22 cellular contexts compared by ENCODE assay signal in the genomic region with DNA sequence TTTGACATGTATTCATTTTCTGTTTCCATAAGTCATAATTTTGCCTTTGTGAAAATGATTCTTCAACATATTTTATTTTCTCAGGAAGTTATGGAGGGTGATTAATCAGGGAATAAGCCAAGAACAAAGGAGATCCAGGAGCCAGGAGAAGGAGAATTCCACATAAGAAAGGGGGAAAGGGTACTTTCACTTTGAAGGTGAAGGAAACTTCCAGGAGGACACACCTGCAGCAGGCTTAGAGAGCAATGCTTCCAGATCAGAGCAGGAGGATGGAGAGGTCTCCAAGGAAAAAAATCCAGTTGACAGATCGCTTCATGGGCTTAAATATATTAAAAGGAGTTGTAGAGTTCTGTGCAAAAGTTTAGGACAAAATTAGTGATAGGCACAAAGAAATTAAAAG.
A peak's percentile ranks its signal among the peaks of the same experiment; 100 is the strongest.
DNase-seq lines count a peak whose midpoint lies in the region; ATAC-seq, FAIRE-seq and TF ChIP-seq lines count a peak whose summit lies in the region.
"Had no signal": no experiment of that assay in that cellular context is flagged by ENCODE, and none has a peak within 500 bp of the region (broad histone marks: within the 10 kb centered on the region; RNA-seq: fewer than 3 reads in every experiment).

No MANE protein-coding gene starts in this region.

- RAD21 ChIA-PET in HCT116 (lab: Charles Lee; ENCODE audit: low non-redundant PET in 1 of 2, low total read pairs in 2 of 2, uncharacterized antibody in 2 of 2, unreplicated experiment in 2 of 2) = no interaction called here

- no peaks in the 10 kb centered on the region for H3K27me3 ChIP-seq in HCT116 (ENCODE audit: insufficient read depth, low read length)
- H3K27me3 ChIP-seq in IMR-90 (ENCODE audit: control insufficient read depth, insufficient read depth, low read length) = no peaks in the 10 kb centered on the region; the same call in 1 of the 2 replicates
- H3K27me3 ChIP-seq in astrocyte (ENCODE audit: insufficient read depth, low read length) = no peaks in the 10 kb centered on the region
- H3K27me3 ChIP-seq: SJSA1 had no signal

- H3K4me3 ChIP-seq in HCT116 (replicated peaks in 1 of 2; ENCODE audit: low read depth in 1 of 2, low read length in 2 of 2) (no peak overlapping the region), IMR-90 (ENCODE audit: insufficient read depth, low read depth, low read length) (no peak overlapping the region), astrocyte (ENCODE audit: insufficient read depth, low read depth, low read length) (no peak overlapping the region)
- H3K4me3 ChIP-seq: GM23248, HAP-1, SJSA1 had no signal

- H3K27me3 Mint-ChIP-seq in astrocyte (ENCODE audit: low read depth, unreplicated experiment) = no peaks in the 10 kb centered on the region
- no peaks in the 10 kb centered on the region for H3K27me3 Mint-ChIP-seq in memory B cell
- H3K27me3 Mint-ChIP-seq: CD4-positive, alpha-beta memory T cell had no signal

- H3K4me3 Mint-ChIP-seq in astrocyte (ENCODE audit: unreplicated experiment) = no peak overlapping the region
- peak overlapping the region; percentile 24 for H3K4me3 Mint-ChIP-seq in memory B cell
- H3K4me3 Mint-ChIP-seq: CD4-positive, alpha-beta memory T cell had no signal

- H3K36me3 ChIP-seq in HCT116 (ENCODE audit: control insufficient read depth in 1 of 2, insufficient read depth in 2 of 2, low read length in 2 of 2) (no peaks in the 10 kb centered on the region), IMR-90 (ENCODE audit: control insufficient read depth, insufficient read depth, low read length) (no peaks in the 10 kb centered on the region), astrocyte (ENCODE audit: insufficient read depth, low read length) (no peaks in the 10 kb centered on the region)
- H3K36me3 ChIP-seq: HAP-1, SJSA1 had no signal

- peak overlapping the region; percentile 30; the same call in 1 of the 2 replicates for H3K56ac ChIP-seq in IMR-90 (ENCODE audit: extremely low read depth, insufficient read depth, low read length)

- POLR2A ChIA-PET in HCT116 (lab: Charles Lee) = no interaction called here
- POLR2A ChIA-PET in IMR-90 (lab: Charles Lee; ENCODE audit: unreplicated experiment) = no interaction called here

- no peaks in the 10 kb centered on the region for H3K9me2 ChIP-seq in HCT116 (ENCODE audit: insufficient read depth)

- no peak for DNase-seq in HCT116 (ENCODE audit: low read depth, low spot score)
- no peak for DNase-seq in IMR-90
- DNase-seq in astrocyte (ENCODE audit: low read depth) = no peak
- DNase-seq in memory B cell (ENCODE audit: low spot score in 2 of 2) = no peak
- DNase-seq in D721Med (ENCODE audit: insufficient read length, low spot score) = no peak
- no peak for DNase-seq in GM13977 (ENCODE audit: low spot score)
- no peak for DNase-seq in middle frontal gyrus (ENCODE audit: extremely low spot score, low spot score)
- DNase-seq: C1 segment of cervical spinal cord; CD4-positive, alpha-beta memory T cell; COR-L47; GM23248; Karpas-422; NCI-H1092 treated with DMSO at 0.1 percent for 48 hours; NCI-H1436; NCI-H187; NCI-H2171 treated with DMSO at 0.1 percent for 48 hours; NCI-H345; NCI-H524; NCI-H748 treated with DMSO at 0.1 percent for 48 hours had no signal

- no peak overlapping the region for H3K9ac ChIP-seq in HCT116 (ENCODE audit: low read length)
- H3K9ac ChIP-seq in IMR-90 (ENCODE audit: low read depth, low read length) = no peak overlapping the region
- H3K9ac ChIP-seq in astrocyte (ENCODE audit: low read length) = no peak overlapping the region
- H3K9ac ChIP-seq: GM23248 had no signal

- no peak overlapping the region for H2BK15ac ChIP-seq in IMR-90 (ENCODE audit: low read depth, low read length)

- H4K8ac ChIP-seq in IMR-90 (ENCODE audit: low read depth in 2 of 2, low read length in 2 of 2) = no peak overlapping the region

- no peak overlapping the region for H2BK20ac ChIP-seq in IMR-90 (ENCODE audit: low read depth, low read length)

- no peak overlapping the region; the same call in 1 of the 2 replicates for H3K18ac ChIP-seq in IMR-90 (ENCODE audit: low read depth, low read length)

- H3K27ac ChIP-seq in HCT116 (ENCODE audit: low read depth, low read length) = no peak overlapping the region
- H3K27ac ChIP-seq in IMR-90 (ENCODE audit: insufficient read depth, low read length) = no peak overlapping the region
- H3K27ac ChIP-seq in astrocyte (ENCODE audit: low read depth, low read length) = no peak overlapping the region
- H3K27ac ChIP-seq: GM23248, SJSA1 had no signal

- H3K4me2 ChIP-seq in HCT116 (ENCODE audit: low read length) (0 out of 2 replicates have a peak overlapping the region, but pooled peaks have one; percentile 4), IMR-90 (ENCODE audit: low read depth, low read length) (no peak overlapping the region), astrocyte (ENCODE audit: low read length) (no peak overlapping the region)

- ATAC-seq in HCT116 = no peak
- ATAC-seq in IMR-90 (ENCODE audit: low read depth) = no peak
- ATAC-seq in memory B cell (ENCODE audit: low read depth) = no peak
- ATAC-seq: Right ventricle myocardium inferior had no signal

- no peaks in the 10 kb centered on the region for H3K9me1 ChIP-seq in IMR-90 (ENCODE audit: insufficient read depth, low read length)

- no peaks in the 10 kb centered on the region for H3K36me3 Mint-ChIP-seq in astrocyte (ENCODE audit: low read depth, unreplicated experiment)
- H3K36me3 Mint-ChIP-seq in memory B cell = no peaks in the 10 kb centered on the region
- H3K36me3 Mint-ChIP-seq: CD4-positive, alpha-beta memory T cell had no signal

- H4K91ac ChIP-seq in IMR-90 (ENCODE audit: insufficient read depth, low read depth, low read length) = no peak overlapping the region

- no peak overlapping the region for H3K23ac ChIP-seq in IMR-90 (ENCODE audit: low read depth, low read length)

- TF ChIP-seq RAD21 in HCT116 (IDR thresholded peaks at IDR 0.05; ENCODE audit: low read depth) = no peak
- TF ChIP-seq RAD21 in IMR-90 (IDR thresholded peaks at IDR 0.05; ENCODE audit: low read length) = no peak

- H3K9me3 Mint-ChIP-seq in astrocyte (ENCODE audit: unreplicated experiment) = no peaks in the 10 kb centered on the region
- H3K9me3 Mint-ChIP-seq in memory B cell = no peaks in the 10 kb centered on the region

- H4K20me1 ChIP-seq in HCT116 (ENCODE audit: insufficient read depth) = no peaks in the 10 kb centered on the region
- H4K20me1 ChIP-seq in IMR-90 (ENCODE audit: insufficient read depth, low read length) = no peaks in the 10 kb centered on the region
- no peaks in the 10 kb centered on the region for H4K20me1 ChIP-seq in astrocyte (ENCODE audit: insufficient read depth, low read length)

- H3K27ac Mint-ChIP-seq in astrocyte (ENCODE audit: unreplicated experiment) (no peak overlapping the region), memory B cell (peak overlapping the region; percentile 7)
- H3K27ac Mint-ChIP-seq: CD4-positive, alpha-beta memory T cell had no signal

- H3K79me2 ChIP-seq in HCT116 (ENCODE audit: insufficient read depth, low read length) (no peaks in the 10 kb centered on the region), astrocyte (ENCODE audit: insufficient read depth, low read length) (no peaks in the 10 kb centered on the region)

- no peaks in the 10 kb centered on the region for H3K79me1 ChIP-seq in IMR-90 (ENCODE audit: low read depth in 1 of 2, low read length in 2 of 2)

- BruUV-seq in HCT116 (replicated peaks; lab: Mats Ljungman, UMichigan) = no TSS peak
- no TSS peak for BruUV-seq in IMR-90 (replicated peaks; lab: Mats Ljungman, UMichigan)

- H3K4me1 ChIP-seq in HCT116 (ENCODE audit: control insufficient read depth in 1 of 2, insufficient read depth in 2 of 2, low read length in 2 of 2) (peaks cover 0 to 6% of the 10 kb centered on the region in 2 experiments; a peak in 1 of 4 replicates), IMR-90 (ENCODE audit: control insufficient read depth, insufficient read depth, low read length) (no peaks in the 10 kb centered on the region), astrocyte (ENCODE audit: insufficient read depth, low read length) (no peaks in the 10 kb centered on the region)
- H3K4me1 ChIP-seq: HAP-1, SJSA1 had no signal

- TF ChIP-seq CTCF in HCT116 (IDR thresholded peaks at IDR 0.05 in 2 of 3, conservative IDR thresholded peaks at IDR 0.05 in 1 of 3; ENCODE audit: borderline replicate concordance in 1 of 3, insufficient read depth in 1 of 3, low read depth in 2 of 3, low read length in 2 of 3) = no peak
- TF ChIP-seq CTCF in IMR-90 (conservative IDR thresholded peaks at IDR 0.05; ENCODE audit: low read depth, low read length) = no peak
- no peak for TF ChIP-seq CTCF in astrocyte (IDR thresholded peaks at IDR 0.05; ENCODE audit: insufficient read depth, low read depth, low read length)
- no peak for TF ChIP-seq CTCF in D721Med (IDR thresholded peaks at IDR 0.05; ENCODE audit: insufficient read depth, missing control alignments)
- TF ChIP-seq CTCF in GM13977 (IDR thresholded peaks at IDR 0.05; ENCODE audit: extremely low read depth, insufficient read depth, missing control alignments) = no peak

- WGBS in IMR-90 (ENCODE audit: extremely low coverage in 2 of 2, insufficient read length in 1 of 2), 2 experiments = no CpG with 5 or more reads among the region's 1 CpG

- dilution Hi-C loops in IMR-90 (cut with HindIII; ENCODE audit: low sequenced_read_pairs, unreplicated experiment) = no loop called here

- no peak overlapping the region for H2BK120ac ChIP-seq in IMR-90 (ENCODE audit: low read depth, low read length)

- H4K5ac ChIP-seq in IMR-90 (ENCODE audit: low read depth, low read length) = no peak overlapping the region

- no peak overlapping the region for H2AK9ac ChIP-seq in IMR-90 (replicated peaks; ENCODE audit: low read depth, low read length, poor library complexity)

- intact Hi-C loops in HCT116 (cut with micrococcal nuclease) = no loop called here
- intact Hi-C loops in IMR-90 (cut with micrococcal nuclease) = no loop called here

- peak overlapping the region; percentile 47 for H2AFZ ChIP-seq in HCT116 (ENCODE audit: low read depth, low read length, poor library complexity, severe bottlenecking)
- no peak overlapping the region for H2AFZ ChIP-seq in IMR-90 (replicated peaks; ENCODE audit: low read length, poor library complexity)
- no peak overlapping the region for H2AFZ ChIP-seq in astrocyte (ENCODE audit: low read depth, low read length)
- H2AFZ ChIP-seq: GM23248 had no signal

- no peak overlapping the region for H3K14ac ChIP-seq in IMR-90 (replicated peaks; ENCODE audit: low read depth, low read length)

- CTCF ChIA-PET in HCT116 (lab: Charles Lee) (no interaction called here), IMR-90 (lab: Yijun Ruan, JAX) (no interaction called here)

- TF ChIP-seq POLR2A in HCT116 (IDR thresholded peaks at IDR 0.05; ENCODE audit: borderline replicate concordance, extremely low read depth, insufficient read depth, insufficient read length) = no peak
- no peak for TF ChIP-seq POLR2A in IMR-90 (IDR thresholded peaks at IDR 0.05; ENCODE audit: low read depth, low read length)

- FAIRE-seq in astrocyte (lab: Jason Lieb, UNC) (peak; percentile 69), D721Med (lab: Jason Lieb, UNC) (no peak)

- H2AK5ac ChIP-seq in IMR-90 (ENCODE audit: low read depth, low read length) = no peak overlapping the region

- no peak overlapping the region for H3K4ac ChIP-seq in IMR-90 (ENCODE audit: low read depth, low read length)

- no peaks in the 10 kb centered on the region for H3K4me1 Mint-ChIP-seq in astrocyte (ENCODE audit: low read depth, unreplicated experiment)
- peaks cover 3% of the 10 kb centered on the region for H3K4me1 Mint-ChIP-seq in memory B cell

- in situ Hi-C loops in IMR-90 (cut with MboI; ENCODE audit: low sequenced_read_pairs) (no loop called here), GM13977 (cut with MboI; ENCODE audit: low pct_unique_long_range_greater_than_20kb, low sequenced_read_pairs, unreplicated experiment) (no loop called here)

- no peak overlapping the region for H2BK5ac ChIP-seq in IMR-90 (ENCODE audit: low read depth, low read length, poor library complexity, severe bottlenecking)

- no peaks in the 10 kb centered on the region for H3K9me3 ChIP-seq in HCT116 (ENCODE audit: control insufficient read depth in 1 of 2, insufficient read depth in 1 of 2, low read depth in 1 of 2, low read length in 2 of 2)
- H3K9me3 ChIP-seq in IMR-90 (ENCODE audit: control insufficient read depth, insufficient read depth, low read length) = no peaks in the 10 kb centered on the region
- H3K9me3 ChIP-seq in astrocyte (ENCODE audit: insufficient read depth, low read depth, low read length) = no peaks in the 10 kb centered on the region
- H3K9me3 ChIP-seq: HAP-1, SJSA1 had no signal
